ENCODE assay signal across 17 cellular contexts in the genomic region with DNA sequence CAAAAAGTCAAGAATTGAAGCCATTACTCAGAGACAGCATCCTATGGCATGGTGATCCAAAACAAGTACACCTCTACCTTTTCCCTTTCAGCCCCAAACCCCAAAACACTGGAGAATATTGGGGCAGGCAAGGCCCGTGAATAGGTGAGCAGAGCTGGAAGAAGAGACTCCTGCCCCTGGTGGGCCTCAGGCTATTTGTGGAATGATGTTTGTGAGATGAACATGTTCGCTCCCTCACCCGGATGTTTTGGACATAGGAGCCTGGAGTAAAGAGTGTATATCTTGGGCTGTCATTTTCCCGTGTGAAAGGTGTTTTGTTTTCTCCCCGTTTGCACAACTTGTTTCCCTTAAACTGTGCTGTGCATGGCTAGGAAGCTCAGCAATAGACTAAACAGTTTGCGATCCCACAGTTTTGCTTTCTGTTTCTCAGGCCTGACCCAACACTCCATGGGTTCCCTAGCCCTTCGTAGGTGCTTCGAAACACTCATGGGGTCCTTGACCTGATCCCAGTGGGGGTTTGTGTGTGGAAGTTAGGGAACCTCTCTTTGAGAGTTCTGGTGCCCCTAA.
DNase-seq lines count a peak whose midpoint lies in the region; ATAC-seq and TF ChIP-seq lines count a peak whose summit lies in the region.
"Had no signal": no experiment of that assay in that cellular context is flagged by ENCODE, and none has a peak within 500 bp of the region (broad histone marks: within the 10 kb centered on the region; RNA-seq: fewer than 3 reads in every experiment).

No MANE protein-coding gene starts in this region.

- H3K23ac ChIP-seq in mesenchymal stem cell (ENCODE audit: low read length in 2 of 2), result no peak overlapping the region

- no peaks in the 10 kb centered on the region for H3K9me3 ChIP-seq in mesenchymal stem cell (ENCODE audit: control insufficient read depth, low read length)
- H3K9me3 ChIP-seq: BLaER1 had no signal

- no peaks in the 10 kb centered on the region for H4K20me1 ChIP-seq in KMS-11 (ENCODE audit: insufficient read depth)
- H4K20me1 ChIP-seq: BLaER1 had no signal

- H3K79me1 ChIP-seq in mesenchymal stem cell (replicated peaks; ENCODE audit: low read length, poor library complexity, severe bottlenecking), result no peaks in the 10 kb centered on the region

- H3K4ac ChIP-seq in mesenchymal stem cell (ENCODE audit: low read depth in 1 of 2, low read length in 2 of 2), result no peak overlapping the region

- 0 out of 2 replicates have a peak, but pooled peaks cover 5% of the 10 kb centered on the region for H3K4me1 Mint-ChIP-seq in HFFc6 (ENCODE audit: low read depth)
- H3K4me1 Mint-ChIP-seq: CD14-positive monocyte; CD4-positive, alpha-beta memory T cell had no signal

- H2AFZ ChIP-seq in KMS-11 (ENCODE audit: low read depth), result 0 out of 2 replicates have a peak overlapping the region, but pooled peaks have one; percentile 18
- no peak overlapping the region for H2AFZ ChIP-seq in mesenchymal stem cell (ENCODE audit: low read depth, low read length)

- peaks cover 51% of the 10 kb centered on the region for H3K27me3 Mint-ChIP-seq in HFFc6 (ENCODE audit: insufficient read depth)

- no peaks in the 10 kb centered on the region for H3K4me1 ChIP-seq in KMS-11 (ENCODE audit: low read depth, poor library complexity, severe bottlenecking)
- H3K4me1 ChIP-seq in mesenchymal stem cell (ENCODE audit: control insufficient read depth, insufficient read depth, low read depth, low read length), result peaks cover 2% of the 10 kb centered on the region

- H3K27ac Mint-ChIP-seq in HFFc6, result no peak overlapping the region
- H3K27ac Mint-ChIP-seq: CD14-positive monocyte; CD4-positive, alpha-beta memory T cell had no signal

- H2BK15ac ChIP-seq in mesenchymal stem cell (ENCODE audit: low read depth, poor library complexity, severe bottlenecking), result no peak overlapping the region

- no peak overlapping the region for H3K27ac ChIP-seq in KMS-11
- no peak overlapping the region for H3K27ac ChIP-seq in mesenchymal stem cell (ENCODE audit: low read length, poor library complexity, severe bottlenecking)
- H3K27ac ChIP-seq: BLaER1 had no signal

- whole genome bisulfite sequencing in mesenchymal stem cell, result 87% methylated on average over 8 of the region's 8 CpGs

- H3K4me3 ChIP-seq in KMS-11 (IDR thresholded peaks at IDR 0.05; ENCODE audit: insufficient read depth, low read depth, low read length) (no peak overlapping the region), mesenchymal stem cell (ENCODE audit: insufficient read depth in 1 of 2, low read depth in 1 of 2, low read length in 2 of 2) (no peak overlapping the region)
- H3K4me3 ChIP-seq: BLaER1 had no signal

- H3K36me3 ChIP-seq in KMS-11 (ENCODE audit: insufficient read depth) (no peaks in the 10 kb centered on the region), mesenchymal stem cell (ENCODE audit: control insufficient read depth in 1 of 2, insufficient read depth in 2 of 2, low read depth in 1 of 2, low read length in 2 of 2) (no peaks in the 10 kb centered on the region)
- H3K36me3 ChIP-seq: BLaER1 had no signal

- no peaks in the 10 kb centered on the region for H3K79me2 ChIP-seq in KMS-11 (ENCODE audit: insufficient read depth, low read depth)

- H3K9ac ChIP-seq in KMS-11 (no peak overlapping the region), mesenchymal stem cell (ENCODE audit: low read length) (no peak overlapping the region)
- H3K9ac ChIP-seq: BLaER1 had no signal

- H3K4me3 Mint-ChIP-seq in HFFc6, result peak overlapping the region; percentile 14; the same call in 1 of the 2 replicates
- H3K4me3 Mint-ChIP-seq: CD14-positive monocyte; CD4-positive, alpha-beta memory T cell had no signal

- ATAC-seq in HG03175 (IDR thresholded peaks at IDR 0.05; ENCODE audit: unreplicated experiment), result no peak
- ATAC-seq: HCT116 had no signal

- no peak overlapping the region for H2BK5ac ChIP-seq in mesenchymal stem cell (ENCODE audit: low read depth, low read length, poor library complexity, severe bottlenecking)

- TF ChIP-seq CTCF in HFFc6 (IDR thresholded peaks at IDR 0.05), result no peak
- TF ChIP-seq CTCF in KMS-11 (conservative IDR thresholded peaks at IDR 0.05; ENCODE audit: low read depth, low read length), result no peak
- no peak for TF ChIP-seq CTCF in GM20000 (IDR thresholded peaks at IDR 0.05; ENCODE audit: extremely low read depth, missing control alignments)

- H3K36me3 Mint-ChIP-seq in HFFc6 (ENCODE audit: low read depth), result no peaks in the 10 kb centered on the region
- H3K36me3 Mint-ChIP-seq: CD14-positive monocyte; CD4-positive, alpha-beta memory T cell had no signal

- no peak overlapping the region for H2BK12ac ChIP-seq in mesenchymal stem cell (ENCODE audit: low read length in 2 of 2)

- no peak overlapping the region for H4K91ac ChIP-seq in mesenchymal stem cell (ENCODE audit: low read length)

- H3K18ac ChIP-seq in mesenchymal stem cell (ENCODE audit: low read depth in 1 of 2, low read length in 2 of 2), result peak overlapping the region in 1 of 2 experiments; percentile 26

- H4K8ac ChIP-seq in mesenchymal stem cell (ENCODE audit: low read length), result peak overlapping the region; percentile 13

- no peak overlapping the region for H2AK5ac ChIP-seq in mesenchymal stem cell (ENCODE audit: low read length, severe bottlenecking)

- no peak overlapping the region for H2BK120ac ChIP-seq in mesenchymal stem cell (ENCODE audit: low read depth, low read length)

- no peak for DNase-seq in HFFc6
- peak; percentile 22 for DNase-seq in amniotic epithelial cell (ENCODE audit: low read depth)
- DNase-seq in mesenchymal stem cell, result peak; percentile 77
- DNase-seq in GM20000 (ENCODE audit: low spot score), result no peak
- DNase-seq in occipital lobe (lab: John Stamatoyannopoulos, UW), result no peak
- DNase-seq: 8988T; CD4-positive, alpha-beta memory T cell; DMS153; DMS79; GDM1; GOT3; H7 had no signal

- no peak overlapping the region for H3K14ac ChIP-seq in mesenchymal stem cell (ENCODE audit: low read length in 2 of 2)

- H3K9me3 Mint-ChIP-seq in HFFc6, result no peaks in the 10 kb centered on the region; the same call in 1 of the 2 replicates
- H3K9me3 Mint-ChIP-seq: CD14-positive monocyte had no signal

- peak overlapping the region; percentile 29; the same call in 1 of the 2 replicates for H3K4me2 ChIP-seq in KMS-11
- no peak overlapping the region for H3K4me2 ChIP-seq in mesenchymal stem cell (ENCODE audit: low read length, poor library complexity, severe bottlenecking)
- H3K4me2 ChIP-seq: BLaER1 had no signal

- no peaks in the 10 kb centered on the region for H3K27me3 ChIP-seq in KMS-11 (ENCODE audit: insufficient read depth, low read depth)
- peaks cover 0 to 6% of the 10 kb centered on the region in 2 experiments for H3K27me3 ChIP-seq in mesenchymal stem cell (ENCODE audit: control insufficient read depth in 1 of 2, insufficient read depth in 1 of 2, low read length in 2 of 2)
- H3K27me3 ChIP-seq: BLaER1 had no signal

Comparison
In these comparisons a context has a peak if more than half of its experiments do, and no peak if none do; other contexts are left out.
1. DNase-seq: peak in amniotic epithelial cell (single experiment) and mesenchymal stem cell (single experiment); none in HFFc6 (single experiment), GM20000 (single experiment) and occipital lobe (single experiment).